ENCODE assay signal across 9 cellular contexts in the genomic region with DNA sequence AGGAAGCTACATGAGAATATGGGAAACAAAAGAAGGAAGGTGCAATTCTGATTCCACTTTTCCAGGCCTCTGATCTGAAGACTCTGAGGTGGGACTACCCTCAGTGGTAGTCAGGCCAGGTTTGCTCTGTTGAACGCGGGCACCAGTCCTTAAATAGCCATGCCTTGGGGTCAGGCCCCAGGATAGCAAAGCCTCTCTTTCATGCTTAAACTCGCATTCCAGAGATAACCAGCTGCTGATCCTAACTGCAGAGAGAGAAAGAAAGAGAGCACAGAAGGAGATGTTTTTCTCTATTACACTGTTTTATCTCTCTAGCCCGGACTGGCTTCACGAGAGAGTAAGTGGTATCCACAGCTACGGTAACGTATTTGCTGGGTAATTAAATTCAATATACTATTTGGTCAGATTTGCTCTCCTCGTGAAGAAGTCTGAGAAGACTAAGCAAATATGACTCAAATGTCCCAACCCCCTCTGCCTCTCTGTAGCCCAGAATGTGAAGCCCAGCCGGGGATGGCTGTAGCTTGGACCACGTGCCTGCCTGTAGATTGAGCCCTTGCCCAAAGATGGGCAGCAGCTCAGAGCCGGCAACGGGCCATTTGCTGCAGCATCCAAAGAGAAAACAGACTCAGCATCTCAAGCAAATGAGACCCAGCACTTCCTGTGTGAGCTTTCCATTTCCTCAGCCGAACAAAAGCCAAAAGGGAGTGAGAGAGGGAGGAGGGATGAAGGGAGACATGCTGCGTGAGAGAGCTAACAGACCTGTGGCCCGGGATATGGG.
A peak's percentile ranks its signal among the peaks of the same experiment; 100 is the strongest.
DNase-seq lines count a peak whose midpoint lies in the region; ATAC-seq and TF ChIP-seq lines count a peak whose summit lies in the region.
"Had no signal": no experiment of that assay in that cellular context is flagged by ENCODE, and none has a peak within 500 bp of the region (broad histone marks: within the 10 kb centered on the region; RNA-seq: fewer than 3 reads in every experiment).

No MANE protein-coding gene starts in this region.

- H3K9me3 Mint-ChIP-seq in H9, result no peaks in the 10 kb centered on the region

- no peak overlapping the region for H2BK20ac ChIP-seq in H9 (ENCODE audit: low read depth, low read length, poor library complexity, severe bottlenecking)

- no peaks in the 10 kb centered on the region for H3K23me2 ChIP-seq in H9 (ENCODE audit: insufficient read length, low read depth, low read length, poor library complexity, severe bottlenecking)

- H4K20me1 ChIP-seq in H9 (ENCODE audit: control insufficient read depth, insufficient read depth, insufficient read length), result no peaks in the 10 kb centered on the region
- peaks cover 19% of the 10 kb centered on the region for H4K20me1 ChIP-seq in smooth muscle cell (ENCODE audit: low read depth)

- no peak overlapping the region for H2BK5ac ChIP-seq in H9 (ENCODE audit: insufficient read length, low read length)

- H3K36me3 Mint-ChIP-seq in H9 (ENCODE audit: insufficient read depth in 1 of 3, low read depth in 3 of 3), result peaks cover 3 to 32% (median 10%) of the 10 kb centered on the region in 3 experiments; a peak in 5 of 7 replicates

- H3K9ac ChIP-seq in H9 (ENCODE audit: extremely low read depth, insufficient read length, low read length) (no peak overlapping the region), smooth muscle cell (ENCODE audit: low read depth) (peak overlapping the region; percentile 25)

- H3K79me2 ChIP-seq in H9 (ENCODE audit: insufficient read depth, low read length), result 0 out of 2 replicates have a peak, but pooled peaks cover 1% of the 10 kb centered on the region
- no peaks in the 10 kb centered on the region for H3K79me2 ChIP-seq in smooth muscle cell (ENCODE audit: low read depth)

- H3K27me3 Mint-ChIP-seq in H9 (ENCODE audit: low read depth), result no peaks in the 10 kb centered on the region

- H2BK12ac ChIP-seq in H9 (ENCODE audit: insufficient read length, low read depth, low read length), result no peak overlapping the region

- no peak overlapping the region for H2BK120ac ChIP-seq in H9 (ENCODE audit: low read depth, low read length, poor library complexity, severe bottlenecking)

- H3K4me2 ChIP-seq in H9 (ENCODE audit: insufficient read depth, insufficient read length, low read length) (no peak overlapping the region), smooth muscle cell (peak overlapping the region; percentile 61)

- peaks cover 19% of the 10 kb centered on the region for H3F3A ChIP-seq in smooth muscle cell (ENCODE audit: low read depth)

- H3K4me3 Mint-ChIP-seq in H9, result no peak overlapping the region

- H3K79me1 ChIP-seq in H9 (ENCODE audit: insufficient read depth, low read depth, low read length, poor library complexity, severe bottlenecking), result no peaks in the 10 kb centered on the region

- H3K56ac ChIP-seq in H9 (ENCODE audit: insufficient read length, low read depth, low read length), result no peak overlapping the region

- no peak for DNase-seq in H9
- DNase-seq in cerebellum (ENCODE audit: low spot score), result peak; percentile 88
- peak; percentile 23 for DNase-seq in smooth muscle cell (lab: John Stamatoyannopoulos, UW; ENCODE audit: unreplicated experiment)
- no peak for DNase-seq in SKM-1 (lab: John Stamatoyannopoulos, UW; ENCODE audit: unreplicated experiment)
- DNase-seq in stimulated activated CD4-positive, alpha-beta T cell treated with anti-CD3 and anti-CD28 coated beads, Interleukin-4, amount 100 ng/mL, for 24 hours, result no peak
- DNase-seq in DMS114 treated with DMSO at 0.1 percent for 48 hours (lab: John Stamatoyannopoulos, UW; ENCODE audit: unreplicated experiment), result no peak

- TF ChIP-seq CTCF in H9 (conservative IDR thresholded peaks at IDR 0.05) (no peak), smooth muscle cell (IDR thresholded peaks at IDR 0.05; ENCODE audit: borderline replicate concordance, insufficient read depth, poor library complexity, severe bottlenecking) (no peak)

- H3T11ph ChIP-seq in H9 (ENCODE audit: low read length), result no peak overlapping the region

- WGBS in H9 (ENCODE audit: extremely low coverage, insufficient read length, low lambda C conversion rate), result no CpG with 5 or more reads among the region's 15 CpGs
- 21% methylated on average over 15 of the region's 15 CpGs for WGBS in smooth muscle cell (ENCODE audit: low lambda C conversion rate)

- no peak overlapping the region for H4K8ac ChIP-seq in H9 (replicated peaks; ENCODE audit: insufficient read length, low read depth, low read length)

- no peaks in the 10 kb centered on the region for H3K27me3 ChIP-seq in H9 (ENCODE audit: insufficient read depth, low read length)
- no peaks in the 10 kb centered on the region for H3K27me3 ChIP-seq in layer of hippocampus (ENCODE audit: control insufficient read depth, insufficient read depth, low read length)
- H3K27me3 ChIP-seq in smooth muscle cell (ENCODE audit: low read depth), result no peaks in the 10 kb centered on the region

- no peak overlapping the region; the same call in 1 of the 2 replicates for H3K4ac ChIP-seq in H9 (ENCODE audit: low read depth, low read length)

- no peak overlapping the region for H3K4me3 ChIP-seq in smooth muscle cell

- H4K5ac ChIP-seq in H9 (ENCODE audit: insufficient read length, low read depth, low read length), result no peak overlapping the region

- no peak overlapping the region for H2AFZ ChIP-seq in H9 (ENCODE audit: low read length)
- no peak overlapping the region for H2AFZ ChIP-seq in smooth muscle cell (ENCODE audit: low read depth)

- H3K9me3 ChIP-seq in H9 (ENCODE audit: control insufficient read depth, low read depth, low read length) (no peaks in the 10 kb centered on the region), smooth muscle cell (replicated peaks; ENCODE audit: low read depth) (no peaks in the 10 kb centered on the region)

- H3K18ac ChIP-seq in H9 (ENCODE audit: insufficient read length, low read depth, low read length), result peak overlapping the region; percentile 16

- H3K14ac ChIP-seq in H9 (ENCODE audit: insufficient read depth, low read length), result peak overlapping the region; percentile 26; the same call in 1 of the 2 replicates

- H4K91ac ChIP-seq in H9 (ENCODE audit: insufficient read length, low read depth, low read length), result no peak overlapping the region

- H3K27ac Mint-ChIP-seq in H9, result peak overlapping the region; percentile 53 to 78 (median 69); a peak in 5 of 7 replicates

- H3K4me1 ChIP-seq in H9 (ENCODE audit: insufficient read depth, low read length), result peaks cover 6% of the 10 kb centered on the region; the same call in 1 of the 2 replicates
- peaks cover 16% of the 10 kb centered on the region for H3K4me1 ChIP-seq in smooth muscle cell (ENCODE audit: low read depth)

- peaks cover 11 to 21% of the 10 kb centered on the region in 2 experiments for H3K4me1 Mint-ChIP-seq in H9

- H3K27ac ChIP-seq in H9 (ENCODE audit: insufficient read length, low read depth, low read length) (no peak overlapping the region), layer of hippocampus (ENCODE audit: low read depth, low read length) (peak overlapping the region; percentile 54), smooth muscle cell (ENCODE audit: low read depth) (peak overlapping the region; percentile 83)
- H3K27ac ChIP-seq: VCaP had no signal

- ATAC-seq in GM21723 (IDR thresholded peaks at IDR 0.05; ENCODE audit: unreplicated experiment), result no peak

- H2BK15ac ChIP-seq in H9 (ENCODE audit: low read depth, low read length), result no peak overlapping the region

- no peaks in the 10 kb centered on the region for H3K36me3 ChIP-seq in smooth muscle cell (ENCODE audit: low read depth)

- no peak overlapping the region for H3K23ac ChIP-seq in H9 (ENCODE audit: insufficient read length, low read depth, low read length)

- no peak overlapping the region for H2AK5ac ChIP-seq in H9 (ENCODE audit: insufficient read length, low read length)

Comparison
In these comparisons a context has a peak if more than half of its experiments do, and no peak if none do; other contexts are left out.
1. DNase-seq: peak in cerebellum (single experiment) and smooth muscle cell (single experiment); none in H9 (single experiment), SKM-1 (single experiment), stimulated activated CD4-positive, alpha-beta T cell treated with anti-CD3 and anti-CD28 coated beads, Interleukin-4, amount 100 ng/mL, for 24 hours (single experiment) and DMS114 treated with DMSO at 0.1 percent for 48 hours (single experiment).